ENCODE assay signal across 9 cellular contexts in the genomic region with DNA sequence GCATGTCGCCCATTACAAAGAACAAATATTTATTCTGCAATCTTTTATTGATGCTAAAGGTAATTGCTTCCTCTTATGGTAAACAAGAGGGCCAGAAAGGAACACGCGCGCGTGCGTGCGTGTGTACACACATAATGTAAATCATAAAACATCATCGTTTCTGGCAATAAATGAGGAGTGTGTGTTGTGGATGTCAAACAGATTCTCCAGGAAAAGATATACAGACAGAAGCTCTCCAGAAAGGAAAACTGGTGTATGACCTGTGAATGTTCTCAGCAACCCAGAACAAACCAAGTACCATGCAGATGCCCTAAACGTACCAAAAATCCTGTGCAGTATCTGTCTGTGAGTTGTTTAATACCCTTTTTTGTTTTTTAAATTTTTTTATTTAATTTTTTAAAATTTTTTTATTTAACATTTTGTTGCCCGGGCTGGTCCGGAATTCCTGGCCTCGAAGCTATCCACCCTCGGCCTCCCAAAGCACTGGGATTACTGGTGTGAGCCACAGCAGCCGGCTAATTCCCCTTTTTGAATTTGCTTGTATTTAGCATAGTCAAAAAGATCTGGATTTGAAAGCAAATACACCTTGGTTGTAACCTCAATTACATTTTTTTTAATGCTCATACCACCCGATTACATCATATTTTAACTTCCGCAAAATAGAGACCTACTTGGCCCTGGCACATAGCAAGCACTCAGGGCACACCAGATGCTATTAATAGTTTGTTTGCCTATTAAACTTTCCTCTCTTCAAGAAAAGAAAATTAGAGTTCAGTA. TPM values are rescaled to one million over a fixed set of nuclear protein-coding genes. Genes with fewer than 3 reads are reported as not detected.
DNase-seq lines count a peak whose midpoint lies in the region; ATAC-seq and TF ChIP-seq lines count a peak whose summit lies in the region.
"Had no signal": no experiment of that assay in that cellular context is flagged by ENCODE, and none has a peak within 500 bp of the region (broad histone marks: within the 10 kb centered on the region; RNA-seq: fewer than 3 reads in every experiment).

No MANE protein-coding gene starts in this region.

- H3K4me1 Mint-ChIP-seq in activated CD4-positive, alpha-beta T cell treated with anti-CD3 and anti-CD28 coated beads, Interleukin-2, amount 10 ng/mL, durations not matched to agents 7 days and 5 days, result peaks cover 9% of the 10 kb centered on the region
- peaks cover 10% of the 10 kb centered on the region for H3K4me1 Mint-ChIP-seq in T-helper 17 cell

- peak overlapping the region; percentile 68 for H3K4me3 Mint-ChIP-seq in activated CD4-positive, alpha-beta T cell treated with anti-CD3 and anti-CD28 coated beads, Interleukin-2, amount 10 ng/mL, durations not matched to agents 7 days and 5 days
- no peak overlapping the region for H3K4me3 Mint-ChIP-seq in T-helper 17 cell
- H3K4me3 Mint-ChIP-seq: central memory CD8-positive, alpha-beta T cell had no signal

- H3K27me3 Mint-ChIP-seq in activated CD4-positive, alpha-beta T cell treated with anti-CD3 and anti-CD28 coated beads, Interleukin-2, amount 10 ng/mL, durations not matched to agents 7 days and 5 days, result no peaks in the 10 kb centered on the region
- H3K27me3 Mint-ChIP-seq in T-helper 17 cell, result no peaks in the 10 kb centered on the region
- H3K27me3 Mint-ChIP-seq: central memory CD8-positive, alpha-beta T cell had no signal

- POLR2A ChIA-PET in activated CD4-positive, alpha-beta T cell treated with anti-CD3 and anti-CD28 coated beads, Interleukin-2, amount 10 ng/mL, durations not matched to agents 7 days and 5 days (lab: Charles Lee), result no interaction called here

- H3K4me1 ChIP-seq in cardiac muscle cell (ENCODE audit: low read depth), result peaks cover 5% of the 10 kb centered on the region

- CTCF ChIA-PET in activated CD4-positive, alpha-beta T cell treated with anti-CD3 and anti-CD28 coated beads, Interleukin-2, amount 10 ng/mL, durations not matched to agents 7 days and 5 days (lab: Charles Lee), result interaction anchor here (0.6 to 1.4 kb wide), 2 partner anchors 12 to 45 kb away, joined by 4 read pairs; no protein-coding TSS in a partner anchor

- no peak for DNase-seq in activated CD4-positive, alpha-beta T cell treated with anti-CD3 and anti-CD28 coated beads, Interleukin-2, amount 10 ng/mL, durations not matched to agents 7 days and 5 days
- no peak for DNase-seq in activated CD4-positive, alpha-beta T cell treated with anti-CD3 and anti-CD28 coated beads for 1 hour
- DNase-seq in T-helper 17 cell (no peak), cardiac muscle cell (ENCODE audit: low read depth in 1 of 2, low spot score in 1 of 2) (no peak), skeletal muscle cell (ENCODE audit: low read depth) (no peak), RKO (ENCODE audit: low spot score) (no peak)
- DNase-seq in stimulated activated CD4-positive, alpha-beta T cell treated with anti-CD3 and anti-CD28 coated beads, Interleukin-4, amount 100 ng/mL, for 4 hours, result no peak

- H3K9me3 Mint-ChIP-seq in activated CD4-positive, alpha-beta T cell treated with anti-CD3 and anti-CD28 coated beads, Interleukin-2, amount 10 ng/mL, durations not matched to agents 7 days and 5 days, result peaks cover 7% of the 10 kb centered on the region
- H3K9me3 Mint-ChIP-seq: central memory CD8-positive, alpha-beta T cell had no signal

- H3K36me3 Mint-ChIP-seq in activated CD4-positive, alpha-beta T cell treated with anti-CD3 and anti-CD28 coated beads, Interleukin-2, amount 10 ng/mL, durations not matched to agents 7 days and 5 days (ENCODE audit: low read depth), result peaks cover 3% of the 10 kb centered on the region
- H3K36me3 Mint-ChIP-seq in T-helper 17 cell (ENCODE audit: low read depth), result no peaks in the 10 kb centered on the region

- peak overlapping the region; percentile 93 for H3K27ac Mint-ChIP-seq in activated CD4-positive, alpha-beta T cell treated with anti-CD3 and anti-CD28 coated beads, Interleukin-2, amount 10 ng/mL, durations not matched to agents 7 days and 5 days
- peak overlapping the region; percentile 74 for H3K27ac Mint-ChIP-seq in T-helper 17 cell

- no peaks in the 10 kb centered on the region for H3K36me3 ChIP-seq in cardiac muscle cell

- H3K27me3 ChIP-seq in cardiac muscle cell, result no peaks in the 10 kb centered on the region

- no peak for TF ChIP-seq CTCF in cardiac muscle cell (IDR thresholded peaks at IDR 0.05; ENCODE audit: low read depth, low read length)

- no peak overlapping the region for H3K27ac ChIP-seq in cardiac muscle cell

- peak overlapping the region; percentile 73 for H3K4me3 ChIP-seq in cardiac muscle cell
- H3K4me3 ChIP-seq in skeletal muscle cell (ENCODE audit: low read depth, low read length), result peak overlapping the region; percentile 80

- no peak for ATAC-seq in T-helper 17 cell
- ATAC-seq in GM21367 (IDR thresholded peaks at IDR 0.05; ENCODE audit: unreplicated experiment), result no peak

- H3K9me3 ChIP-seq in T-helper 17 cell (ENCODE audit: control insufficient read depth, low read length, poor library complexity, severe bottlenecking) (no peaks in the 10 kb centered on the region), cardiac muscle cell (ENCODE audit: low read depth) (no peaks in the 10 kb centered on the region)

RNA-seq across cellular contexts. Expression of a gene that starts 0.9 kb away (rescaled TPM):
- 10 to 100 TPM; 12.4 to 13.3 TPM for total RNA-seq in activated CD4-positive, alpha-beta T cell treated with anti-CD3 and anti-CD28 coated beads, Interleukin-2, amount 10 ng/mL, durations not matched to agents 7 days and 5 days
- total RNA-seq in T-helper 17 cell (10 to 100 TPM; 21.1 to 23.2 TPM), cardiac muscle cell (26.1 and 29.1 TPM in 2 replicates)
- 18.4 and 18.6 TPM in 2 replicates for polyA plus RNA-seq in cardiac muscle cell

RNA-seq across cellular contexts. Expression of a gene that starts 32.5 kb away (rescaled TPM):
- total RNA-seq in activated CD4-positive, alpha-beta T cell treated with anti-CD3 and anti-CD28 coated beads, Interleukin-2, amount 10 ng/mL, durations not matched to agents 7 days and 5 days, result 1,000 to 10,000 TPM; 1,606 to 1,644 TPM
- total RNA-seq in T-helper 17 cell, result 1,000 to 10,000 TPM; 2,447 to 2,547 TPM
- 1,764 and 2,367 TPM in 2 replicates for total RNA-seq in cardiac muscle cell
- polyA plus RNA-seq in cardiac muscle cell, result 558 and 632 TPM in 2 replicates
